Comparison of ENCODE assay signal across 8 cellular contexts in genomic region chr2:68319397-68320117, GRCh38. TPM values are rescaled to one million over a fixed set of nuclear protein-coding genes. Genes with fewer than 3 reads are reported as not detected.
DNase-seq lines count a peak whose midpoint lies in the region; ATAC-seq and TF ChIP-seq lines count a peak whose summit lies in the region.

Gene CNRIP1 (minus strand): TSS chr2:68319949. CDS start chr2:68319400, 549 bp downstream.

- no peaks in the 10 kb centered on the region for H3K9me2 ChIP-seq in Karpas-422 (replicated peaks; ENCODE audit: insufficient read depth, low read length)

- no peak within 1 kb of the TSS for H3K9ac ChIP-seq in Karpas-422 (ENCODE audit: low read length)

- no peak within 1 kb of the TSS for H2AFZ ChIP-seq in Karpas-422 (ENCODE audit: low read length)

- peaks cover 0 to 1% of the 10 kb centered on the region in 2 donors for H3K9me3 ChIP-seq in right atrium auricular region
- no peaks in the 10 kb centered on the region for H3K9me3 ChIP-seq in ovary
- no peaks in the 10 kb centered on the region for H3K9me3 ChIP-seq in Karpas-422 (ENCODE audit: low read length)

- WGBS in ovary, 3 donors: 0 to 2% (median 1%) methylated on average over 38 to 64 of the region's 64 CpGs

- H3K36me3 ChIP-seq in right atrium auricular region (peaks cover 16% of the 10 kb centered on the region), ovary (no peaks in the 10 kb centered on the region), Karpas-422 (ENCODE audit: insufficient read depth, low read length) (no peaks in the 10 kb centered on the region)

- no peak within 1 kb of the TSS for H3K4me2 ChIP-seq in Karpas-422 (ENCODE audit: low read depth, low read length, poor library complexity, severe bottlenecking)

- peak; percentile 2 for DNase-seq in stimulated activated CD4-positive, alpha-beta T cell treated with anti-CD3 and anti-CD28 coated beads, Interleukin-4, amount 100 ng/mL, for 1 hour
- no peak for DNase-seq in stimulated activated CD4-positive, alpha-beta T cell treated with anti-CD3 and anti-CD28 coated beads, Interleukin-1b, Interleukin-23, amount 100 ng/mL, for 48 hours
- peak; percentile 38 for DNase-seq in NCI-H510A (lab: John Stamatoyannopoulos, UW)
- peak; percentile 74 for DNase-seq in astrocyte of the hippocampus (ENCODE audit: low read depth, low spot score)
- DNase-seq in right atrium auricular region (ENCODE audit: low spot score): peak; percentile 75
- DNase-seq in ovary: peak; percentile 87 to 88 (median 88)
- DNase-seq in Karpas-422: no peak

- H3K4me3 ChIP-seq in right atrium auricular region: peak within 1 kb of the TSS; percentile 62 to 78
- H3K4me3 ChIP-seq in ovary: peak within 1 kb of the TSS; percentile 64
- no peak within 1 kb of the TSS for H3K4me3 ChIP-seq in Karpas-422 (ENCODE audit: low read length)

- peak within 1 kb of the TSS; percentile 89 to 91 for H3K27ac ChIP-seq in right atrium auricular region
- H3K27ac ChIP-seq in ovary: peak within 1 kb of the TSS; percentile 69 to 95
- no peak within 1 kb of the TSS for H3K27ac ChIP-seq in Karpas-422 (ENCODE audit: low read length)

- no peak for ATAC-seq in HG02870 (IDR thresholded peaks at IDR 0.05; ENCODE audit: unreplicated experiment)

- no peaks in the 10 kb centered on the region for H3K27me3 ChIP-seq in right atrium auricular region
- H3K27me3 ChIP-seq in ovary: no peaks in the 10 kb centered on the region
- no peaks in the 10 kb centered on the region for H3K27me3 ChIP-seq in Karpas-422 (ENCODE audit: low read length)

- no peaks in the 10 kb centered on the region for H3K79me2 ChIP-seq in Karpas-422 (ENCODE audit: low read length)

- TF ChIP-seq EP300 in ovary (IDR thresholded peaks at IDR 0.05): no peak

- H4K20me1 ChIP-seq in Karpas-422 (ENCODE audit: insufficient read depth, low read depth, low read length): no peaks in the 10 kb centered on the region

- H3K4me1 ChIP-seq in right atrium auricular region (peaks cover 0 to 18% of the 10 kb centered on the region in 2 donors), ovary (ENCODE audit: insufficient read depth) (peaks cover 5% of the 10 kb centered on the region), Karpas-422 (ENCODE audit: low read length) (no peaks in the 10 kb centered on the region; the same call in 1 of the 2 replicates)

- peak; percentile 85 for TF ChIP-seq POLR2A in ovary (IDR thresholded peaks at IDR 0.05)

- intact Hi-C loops in ovary (cut with DNase I): no loop called here

- TF ChIP-seq CTCF in right atrium auricular region (IDR thresholded peaks at IDR 0.05): peak in 1 of 2 donors; percentile 23
- peak in 2 of 3 donors; percentile 9 to 19 for TF ChIP-seq CTCF in ovary (IDR thresholded peaks at IDR 0.05)

RNA-seq across cellular contexts. Expression of gene CNRIP1, which starts in this region (rescaled TPM):
- total RNA-seq in right atrium auricular region: 10 to 100 TPM in 1 of 2 donors, 1 to 10 TPM in 1; 9.9 to 24.9 TPM
- total RNA-seq in ovary: 10 to 100 TPM; 29.8 to 55.7 (median 48.9) TPM
- 10 to 100 TPM; 50.2 to 95.5 TPM for polyA plus RNA-seq in ovary
- 2.8 TPM in 1 of 2 replicates, not detected in the other for total RNA-seq in Karpas-422 (2014; rRNA removed; shearing (Covaris generic); ENCODE audit: low replicate concordance)

Comparison
In these comparisons a context has a peak if more than half of its experiments do, and no peak if none do; other contexts are left out.
1. DNase-seq: peak in stimulated activated CD4-positive, alpha-beta T cell treated with anti-CD3 and anti-CD28 coated beads, Interleukin-4, amount 100 ng/mL, for 1 hour (single experiment), NCI-H510A (single experiment), astrocyte of the hippocampus (single experiment), right atrium auricular region (single experiment) and ovary (5 of 5); none in stimulated activated CD4-positive, alpha-beta T cell treated with anti-CD3 and anti-CD28 coated beads, Interleukin-1b, Interleukin-23, amount 100 ng/mL, for 48 hours (single experiment) and Karpas-422 (single experiment).